1 cellular context compared by ENCODE assay signal in genomic region chr3:126886217-126886616, GRCh38.
A peak's percentile ranks its signal among the peaks of the same experiment; 100 is the strongest.
TF ChIP-seq lines count a peak whose summit lies in the region.

No MANE protein-coding gene starts in this region.

TF ChIP-seq in K562, 482 proteins besides CTCF, POLR2A, EP300 and RAD21 (continued from another document and continues in another):
- TF ChIP-seq SMARCE1 (IDR thresholded peaks at IDR 0.05) (peak; percentile 79), SMAD3 (CRISPR knock-in tag; conservative IDR thresholded peaks at IDR 0.05) (no peak), XRCC4 (IDR thresholded peaks at IDR 0.05; ENCODE audit: extremely low read depth, insufficient read depth, insufficient read length) (no peak), ZNF444 (CRISPR knock-in tag; IDR thresholded peaks at IDR 0.05) (no peak), NFYB (IDR thresholded peaks at IDR 0.05; ENCODE audit: extremely low read depth, insufficient read length) (no peak), DDX20 (tag; IDR thresholded peaks at IDR 0.05; ENCODE audit: low read depth) (no peak), ELF4 (CRISPR knock-in tag; IDR thresholded peaks at IDR 0.05) (no peak), U2AF2 (optimal IDR thresholded peaks at IDR 0.05; ENCODE audit: low read depth, low read length) (no peak), RAD51 (IDR thresholded peaks at IDR 0.05; ENCODE audit: borderline replicate concordance, low read depth) (no peak), NEUROD1 (IDR thresholded peaks at IDR 0.05; ENCODE audit: borderline replicate concordance, low read depth, low read length, partially characterized antibody) (no peak), ZNF354B (CRISPR knock-in tag; IDR thresholded peaks at IDR 0.05) (no peak), FOXK2 (conservative IDR thresholded peaks at IDR 0.05 in 1 of 2, IDR thresholded peaks at IDR 0.05 in 1 of 2; ENCODE audit: low read depth in 2 of 2) (peak in 1 of 2 experiments; percentile 37; a peak in 1 of 4 replicates), ZNF282 (CRISPR knock-in tag; IDR thresholded peaks at IDR 0.05) (no peak), CHCHD3 (CRISPR knock-in tag; IDR thresholded peaks at IDR 0.05) (no peak), ZFP1 (CRISPR knock-in tag; IDR thresholded peaks at IDR 0.05) (no peak), TRIM28 (IDR thresholded peaks at IDR 0.05) (no peak), IRF2 (CRISPR knock-in tag; IDR thresholded peaks at IDR 0.05) (no peak), ZNF766 (CRISPR knock-in tag; conservative IDR thresholded peaks at IDR 0.05) (no peak), DPF2 (IDR thresholded peaks at IDR 0.05) (peak; percentile 80), ZZZ3 (IDR thresholded peaks at IDR 0.05) (no peak), HMGN3 (IDR thresholded peaks at IDR 0.05; ENCODE audit: borderline replicate concordance, extremely low read depth, insufficient read length, low read depth, low read length) (no peak), ZNF212 (CRISPR knock-in tag; IDR thresholded peaks at IDR 0.05) (no peak), CEBPG (CRISPR knock-in tag; IDR thresholded peaks at IDR 0.05) (no peak), CEBPG (tag; conservative IDR thresholded peaks at IDR 0.05 in 1 of 2, IDR thresholded peaks at IDR 0.05 in 1 of 2) (no peak), HSF4 (CRISPR knock-in tag; IDR thresholded peaks at IDR 0.05; ENCODE audit: borderline replicate concordance) (no peak), CXXC5 (CRISPR knock-in tag; IDR thresholded peaks at IDR 0.05) (no peak), HMG20A (CRISPR knock-in tag; conservative IDR thresholded peaks at IDR 0.05) (no peak), ZBTB11 (CRISPR knock-in tag; IDR thresholded peaks at IDR 0.05) (no peak), KDM5B (IDR thresholded peaks at IDR 0.05; ENCODE audit: insufficient replicate concordance, low read depth, low read length) (no peak), ZNF586 (CRISPR knock-in tag; conservative IDR thresholded peaks at IDR 0.05) (no peak), CHD1 (IDR thresholded peaks at IDR 0.05; ENCODE audit: low read length) (no peak), CTBP1 (IDR thresholded peaks at IDR 0.05; ENCODE audit: borderline replicate concordance) (no peak; the same call in 1 of the 2 replicates), CREM (IDR thresholded peaks at IDR 0.05; ENCODE audit: low read depth) (peak; percentile 62), MAFK (IDR thresholded peaks at IDR 0.05; ENCODE audit: low read length) (no peak), ZNF384 (IDR thresholded peaks at IDR 0.05; ENCODE audit: low read depth, low read length) (no peak), NR2C2 (CRISPR knock-in tag; IDR thresholded peaks at IDR 0.05) (no peak), NR2C2 (tag; IDR thresholded peaks at IDR 0.05) (no peak), CREB1 (IDR thresholded peaks at IDR 0.05) (no peak), CREB1 (CRISPR knock-in tag; IDR thresholded peaks at IDR 0.05) (no peak), ZFP36 (IDR thresholded peaks at IDR 0.05; ENCODE audit: low read depth, low read length, partially characterized antibody) (no peak), ZBTB12 (CRISPR knock-in tag; IDR thresholded peaks at IDR 0.05) (no peak), ZNF134 (CRISPR knock-in tag; conservative IDR thresholded peaks at IDR 0.05) (no peak), TAF9B (IDR thresholded peaks at IDR 0.05; ENCODE audit: partially characterized antibody) (no peak), SMARCA5 (IDR thresholded peaks at IDR 0.05) (no peak), BCOR (IDR thresholded peaks at IDR 0.05) (no peak)
- TF ChIP-seq, protein P1, sequence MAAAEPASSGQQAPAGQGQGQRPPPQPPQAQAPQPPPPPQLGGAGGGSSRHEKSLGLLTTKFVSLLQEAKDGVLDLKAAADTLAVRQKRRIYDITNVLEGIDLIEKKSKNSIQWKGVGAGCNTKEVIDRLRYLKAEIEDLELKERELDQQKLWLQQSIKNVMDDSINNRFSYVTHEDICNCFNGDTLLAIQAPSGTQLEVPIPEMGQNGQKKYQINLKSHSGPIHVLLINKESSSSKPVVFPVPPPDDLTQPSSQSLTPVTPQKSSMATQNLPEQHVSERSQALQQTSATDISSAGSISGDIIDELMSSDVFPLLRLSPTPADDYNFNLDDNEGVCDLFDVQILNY (CRISPR knock-in tag; IDR thresholded peaks at IDR 0.05) = no peak
- TF ChIP-seq, protein P2, sequence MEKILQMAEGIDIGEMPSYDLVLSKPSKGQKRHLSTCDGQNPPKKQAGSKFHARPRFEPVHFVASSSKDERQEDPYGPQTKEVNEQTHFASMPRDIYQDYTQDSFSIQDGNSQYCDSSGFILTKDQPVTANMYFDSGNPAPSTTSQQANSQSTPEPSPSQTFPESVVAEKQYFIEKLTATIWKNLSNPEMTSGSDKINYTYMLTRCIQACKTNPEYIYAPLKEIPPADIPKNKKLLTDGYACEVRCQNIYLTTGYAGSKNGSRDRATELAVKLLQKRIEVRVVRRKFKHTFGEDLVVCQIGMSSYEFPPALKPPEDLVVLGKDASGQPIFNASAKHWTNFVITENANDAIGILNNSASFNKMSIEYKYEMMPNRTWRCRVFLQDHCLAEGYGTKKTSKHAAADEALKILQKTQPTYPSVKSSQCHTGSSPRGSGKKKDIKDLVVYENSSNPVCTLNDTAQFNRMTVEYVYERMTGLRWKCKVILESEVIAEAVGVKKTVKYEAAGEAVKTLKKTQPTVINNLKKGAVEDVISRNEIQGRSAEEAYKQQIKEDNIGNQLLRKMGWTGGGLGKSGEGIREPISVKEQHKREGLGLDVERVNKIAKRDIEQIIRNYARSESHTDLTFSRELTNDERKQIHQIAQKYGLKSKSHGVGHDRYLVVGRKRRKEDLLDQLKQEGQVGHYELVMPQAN (IDR thresholded peaks at IDR 0.05; ENCODE audit: borderline replicate concordance) = no peak
- TF ChIP-seq, protein P3, sequence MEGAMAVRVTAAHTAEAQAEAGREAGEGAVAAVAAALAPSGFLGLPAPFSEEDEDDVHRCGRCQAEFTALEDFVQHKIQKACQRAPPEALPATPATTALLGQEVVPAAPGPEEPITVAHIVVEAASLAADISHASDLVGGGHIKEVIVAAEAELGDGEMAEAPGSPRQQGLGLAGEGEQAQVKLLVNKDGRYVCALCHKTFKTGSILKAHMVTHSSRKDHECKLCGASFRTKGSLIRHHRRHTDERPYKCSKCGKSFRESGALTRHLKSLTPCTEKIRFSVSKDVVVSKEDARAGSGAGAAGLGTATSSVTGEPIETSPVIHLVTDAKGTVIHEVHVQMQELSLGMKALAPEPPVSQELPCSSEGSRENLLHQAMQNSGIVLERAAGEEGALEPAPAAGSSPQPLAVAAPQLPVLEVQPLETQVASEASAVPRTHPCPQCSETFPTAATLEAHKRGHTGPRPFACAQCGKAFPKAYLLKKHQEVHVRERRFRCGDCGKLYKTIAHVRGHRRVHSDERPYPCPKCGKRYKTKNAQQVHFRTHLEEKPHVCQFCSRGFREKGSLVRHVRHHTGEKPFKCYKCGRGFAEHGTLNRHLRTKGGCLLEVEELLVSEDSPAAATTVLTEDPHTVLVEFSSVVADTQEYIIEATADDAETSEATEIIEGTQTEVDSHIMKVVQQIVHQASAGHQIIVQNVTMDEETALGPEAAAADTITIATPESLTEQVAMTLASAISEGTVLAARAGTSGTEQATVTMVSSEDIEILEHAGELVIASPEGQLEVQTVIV (CRISPR knock-in tag; IDR thresholded peaks at IDR 0.05; ENCODE audit: borderline replicate concordance) = no peak
- TF ChIP-seq, protein P4, sequence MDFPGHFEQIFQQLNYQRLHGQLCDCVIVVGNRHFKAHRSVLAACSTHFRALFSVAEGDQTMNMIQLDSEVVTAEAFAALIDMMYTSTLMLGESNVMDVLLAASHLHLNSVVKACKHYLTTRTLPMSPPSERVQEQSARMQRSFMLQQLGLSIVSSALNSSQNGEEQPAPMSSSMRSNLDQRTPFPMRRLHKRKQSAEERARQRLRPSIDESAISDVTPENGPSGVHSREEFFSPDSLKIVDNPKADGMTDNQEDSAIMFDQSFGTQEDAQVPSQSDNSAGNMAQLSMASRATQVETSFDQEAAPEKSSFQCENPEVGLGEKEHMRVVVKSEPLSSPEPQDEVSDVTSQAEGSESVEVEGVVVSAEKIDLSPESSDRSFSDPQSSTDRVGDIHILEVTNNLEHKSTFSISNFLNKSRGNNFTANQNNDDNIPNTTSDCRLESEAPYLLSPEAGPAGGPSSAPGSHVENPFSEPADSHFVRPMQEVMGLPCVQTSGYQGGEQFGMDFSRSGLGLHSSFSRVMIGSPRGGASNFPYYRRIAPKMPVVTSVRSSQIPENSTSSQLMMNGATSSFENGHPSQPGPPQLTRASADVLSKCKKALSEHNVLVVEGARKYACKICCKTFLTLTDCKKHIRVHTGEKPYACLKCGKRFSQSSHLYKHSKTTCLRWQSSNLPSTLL (IDR thresholded peaks at IDR 0.05) = no peak
